Comparison of ENCODE assay signal across 10 cellular contexts in genomic region chr1:18901147-18901951, GRCh38. TPM values are rescaled to one million over a fixed set of nuclear protein-coding genes. Genes with fewer than 3 reads are reported as not detected.
DNase-seq lines count a peak whose midpoint lies in the region; ATAC-seq and TF ChIP-seq lines count a peak whose summit lies in the region.
"Had no signal": no experiment of that assay in that cellular context is flagged by ENCODE, and none has a peak within 500 bp of the region (broad histone marks: within the 10 kb centered on the region; RNA-seq: fewer than 3 reads in every experiment).

No MANE protein-coding gene starts in this region.

- H3K27me3 ChIP-seq in ascending aorta = no peaks in the 10 kb centered on the region

- no peaks in the 10 kb centered on the region for H3K36me3 Mint-ChIP-seq in activated T-cell treated with anti-CD3 and anti-CD28 coated beads, Interleukin-2, amount 50 U/mL, for 4 hours (ENCODE audit: insufficient read depth)
- H3K36me3 Mint-ChIP-seq in type B pancreatic cell = no peaks in the 10 kb centered on the region

- no peak for ATAC-seq in activated T-cell treated with anti-CD3 and anti-CD28 coated beads, Interleukin-2, amount 50 U/mL, for 4 hours
- ATAC-seq in left lobe of liver (peak; percentile 67), GM18870 (IDR thresholded peaks at IDR 0.05; ENCODE audit: unreplicated experiment) (no peak)

- peaks cover 17% of the 10 kb centered on the region for H3K4me1 Mint-ChIP-seq in activated T-cell treated with anti-CD3 and anti-CD28 coated beads, Interleukin-2, amount 50 U/mL, for 4 hours (ENCODE audit: low read depth)
- peaks cover 12% of the 10 kb centered on the region for H3K4me1 Mint-ChIP-seq in type B pancreatic cell (ENCODE audit: unreplicated experiment)

- DNase-seq in activated T-cell treated with anti-CD3 and anti-CD28 coated beads, Interleukin-2, amount 50 U/mL, for 4 hours = no peak
- DNase-seq in activated T-cell treated with anti-CD3 and anti-CD28 coated beads, Interleukin-2, amount 50 U/mL, for 48 hours = no peak
- DNase-seq in ascending aorta (ENCODE audit: low spot score in 2 of 2) (no peak), left lobe of liver (ENCODE audit: low spot score) (peak; percentile 93), type B pancreatic cell (ENCODE audit: extremely low spot score, unreplicated experiment) (no peak), UCSD-AML1 (lab: John Stamatoyannopoulos, UW; ENCODE audit: unreplicated experiment) (no peak), NCI-H82 (lab: John Stamatoyannopoulos, UW) (no peak)
- DNase-seq: stimulated activated CD4-positive, alpha-beta T cell treated with anti-CD3 and anti-CD28 coated beads, Interleukin-1b, Interleukin-23, amount 100 ng/mL, for 48 hours had no signal

- intact Hi-C loops in ascending aorta (cut with DNase I) = loop anchor here (5.0 kb wide), 1 partner anchor 306 kb away; no protein-coding TSS in a partner anchor

- H3K36me3 ChIP-seq in ascending aorta = peaks cover 0 to under 1% of the 10 kb centered on the region in 2 donors

- peak overlapping the region; percentile 76 to 80 for H3K4me3 ChIP-seq in ascending aorta

- H3K9me3 Mint-ChIP-seq in activated T-cell treated with anti-CD3 and anti-CD28 coated beads, Interleukin-2, amount 50 U/mL, for 4 hours = no peaks in the 10 kb centered on the region
- no peaks in the 10 kb centered on the region for H3K9me3 Mint-ChIP-seq in type B pancreatic cell

- H3K27ac ChIP-seq in ascending aorta = peak overlapping the region in 1 of 2 donors; percentile 78

- H3K4me3 Mint-ChIP-seq in activated T-cell treated with anti-CD3 and anti-CD28 coated beads, Interleukin-2, amount 50 U/mL, for 4 hours = peak overlapping the region; percentile 90
- H3K4me3 Mint-ChIP-seq in type B pancreatic cell = peak overlapping the region; percentile 95

- H3K9me3 ChIP-seq in ascending aorta = no peaks in the 10 kb centered on the region

- peak overlapping the region; percentile 100 for H3K27ac Mint-ChIP-seq in type B pancreatic cell

- TF ChIP-seq CTCF in ascending aorta (IDR thresholded peaks at IDR 0.05) (no peak), type B pancreatic cell (conservative IDR thresholded peaks at IDR 0.05) (no peak)

- H3K27me3 Mint-ChIP-seq in activated T-cell treated with anti-CD3 and anti-CD28 coated beads, Interleukin-2, amount 50 U/mL, for 4 hours (ENCODE audit: low read depth) = no peaks in the 10 kb centered on the region
- no peaks in the 10 kb centered on the region for H3K27me3 Mint-ChIP-seq in type B pancreatic cell

- peaks cover 6 to 9% of the 10 kb centered on the region in 2 donors for H3K4me1 ChIP-seq in ascending aorta

RNA-seq across cellular contexts. Expression of gene ALDH4A1, which starts 1.0 kb away (rescaled TPM):
- total RNA-seq in activated T-cell treated with anti-CD3 and anti-CD28 coated beads, Interleukin-2, amount 50 U/mL, for 4 hours = 1 to 10 TPM; 4.2 to 4.6 (median 4.4) TPM
- total RNA-seq in ascending aorta = 16.6 TPM
- total RNA-seq in left lobe of liver = 359 TPM
- 25.6 and 26.7 TPM in 2 replicates for total RNA-seq in type B pancreatic cell (ENCODE audit: low replicate concordance)

RNA-seq across cellular contexts. Expression of gene TAS1R2, which starts 41.9 kb away (rescaled TPM):
- not detected for total RNA-seq in activated T-cell treated with anti-CD3 and anti-CD28 coated beads, Interleukin-2, amount 50 U/mL, for 4 hours
- total RNA-seq in ascending aorta = not detected
- not detected for total RNA-seq in left lobe of liver
- not detected in 2 replicates for total RNA-seq in type B pancreatic cell (ENCODE audit: low replicate concordance)
- total RNA-seq: Daoy had no signal

RNA-seq across cellular contexts. Expression of gene IFFO2, which starts 55.1 kb away (rescaled TPM):
- total RNA-seq in activated T-cell treated with anti-CD3 and anti-CD28 coated beads, Interleukin-2, amount 50 U/mL, for 4 hours = 10 to 100 TPM; 36.0 to 47.6 (median 36.1) TPM
- 131 TPM for total RNA-seq in ascending aorta
- 4.1 TPM for total RNA-seq in left lobe of liver
- 11.3 and 14.7 TPM in 2 replicates for total RNA-seq in type B pancreatic cell (ENCODE audit: low replicate concordance)

Comparison
In these comparisons a context has a peak if more than half of its experiments do, and no peak if none do; other contexts are left out.
1. RNA of gene ALDH4A1, which starts 1.0 kb away (total RNA-seq): 359 TPM in left lobe of liver (single experiment); 25.6 to 26.7 TPM in type B pancreatic cell, 16.6 TPM in ascending aorta (single experiment) and 4.2 to 4.6 TPM in activated T-cell treated with anti-CD3 and anti-CD28 coated beads, Interleukin-2, amount 50 U/mL, for 4 hours; every median in the first group is over 10 times any median in the second.